8 cellular contexts compared by ENCODE assay signal in genomic region chr19:46529622-46530451, GRCh38. TPM values are rescaled to one million over a fixed set of nuclear protein-coding genes. Genes with fewer than 3 reads are reported as not detected.
DNase-seq lines count a peak whose midpoint lies in the region; ATAC-seq and TF ChIP-seq lines count a peak whose summit lies in the region.

No MANE protein-coding gene starts in this region.

- no peak overlapping the region for H2BK120ac ChIP-seq in neuronal stem cell (ENCODE audit: low read depth, low read length)

- H3K9ac ChIP-seq in neuronal stem cell (ENCODE audit: low read depth, low read length, poor library complexity), result no peak overlapping the region

- TF ChIP-seq CTCF in PC-9 (conservative IDR thresholded peaks at IDR 0.05) (peak; percentile 98), esophagus squamous epithelium (IDR thresholded peaks at IDR 0.05) (peak; percentile 83 to 93 (median 90)), testis (IDR thresholded peaks at IDR 0.05) (peak; percentile 88 to 91 (median 90))

- H2AK5ac ChIP-seq in neuronal stem cell (ENCODE audit: low read depth, low read length), result peak overlapping the region; percentile 13

- no peak for ATAC-seq in HG03439 (IDR thresholded peaks at IDR 0.05; ENCODE audit: unreplicated experiment)

- intact Hi-C loops in PC-9 (cut with micrococcal nuclease; ENCODE audit: unreplicated experiment) (loop anchor here (1.0 to 5.0 kb wide), 2 partner anchors 132 to 222 kb away; no protein-coding TSS in a partner anchor), esophagus squamous epithelium (cut with DNase I) (no loop called here), testis (cut with DNase I; ENCODE audit: low total_unique reads) (no loop called here)

- H2AFZ ChIP-seq in PC-9 (no peak overlapping the region), neuronal stem cell (ENCODE audit: low read length) (peak overlapping the region; percentile 86)

- peak overlapping the region; percentile 58 for H3K23ac ChIP-seq in neuronal stem cell (ENCODE audit: low read depth, low read length, poor library complexity)

- DNase-seq in CD8-positive, alpha-beta memory T cell, result peak; percentile 56 to 79 (median 64)
- DNase-seq in HS-5 (ENCODE audit: low read depth) (peak; percentile 33), PC-9 (peak; percentile 42 to 64), esophagus squamous epithelium (lab: John Stamatoyannopoulos, UW) (no peak), neuronal stem cell (ENCODE audit: low spot score) (peak; percentile 73), testis (peak; percentile 64)
- DNase-seq in activated T-cell treated with anti-CD3 and anti-CD28 coated beads, Interleukin-2, amount 50 U/mL, for 1 hour, result peak; percentile 78

- H3K4me3 Mint-ChIP-seq in CD8-positive, alpha-beta memory T cell, result no peak overlapping the region

- TF ChIP-seq POLR2A in esophagus squamous epithelium (IDR thresholded peaks at IDR 0.05) (no peak), testis (IDR thresholded peaks at IDR 0.05) (no peak)

- no peak overlapping the region for H3K14ac ChIP-seq in neuronal stem cell (ENCODE audit: low read length)

- H3K79me1 ChIP-seq in neuronal stem cell (ENCODE audit: low read depth, low read length), result no peaks in the 10 kb centered on the region

- no peak overlapping the region for H4K8ac ChIP-seq in neuronal stem cell (ENCODE audit: low read depth, low read length)

- CTCF ChIA-PET in CD8-positive, alpha-beta memory T cell (lab: Charles Lee), result interaction anchor here (0.9 to 3.8 kb wide), 9 partner anchors 9 to 219 kb away, joined by 3 to 26 read pairs (median 4); partner anchors contain the start of gene DACT3
- CTCF ChIA-PET in PC-9 (lab: Charles Lee), result interaction anchor here (0.5 to 2.1 kb wide), 3 partner anchors 132 to 311 kb away, joined by 3 to 11 read pairs (median 7); partner anchors contain the start of gene DACT3

- no peak overlapping the region for H3K4me3 ChIP-seq in CD8-positive, alpha-beta memory T cell (ENCODE audit: low read length)
- H3K4me3 ChIP-seq in PC-9 (no peak overlapping the region), esophagus squamous epithelium (no peak overlapping the region), neuronal stem cell (ENCODE audit: low read length in 2 of 2) (no peak overlapping the region), testis (no peak overlapping the region)

- peak overlapping the region; percentile 55 for H3K4ac ChIP-seq in neuronal stem cell (ENCODE audit: low read length)

- H3K4me1 ChIP-seq in CD8-positive, alpha-beta memory T cell (ENCODE audit: insufficient read depth, low read length), result peaks cover 10% of the 10 kb centered on the region
- H3K4me1 ChIP-seq in PC-9 (replicated peaks; ENCODE audit: insufficient read depth), result peaks cover 8% of the 10 kb centered on the region; the same call in 1 of the 2 replicates
- peaks cover 6 to 16% (median 7%) of the 10 kb centered on the region in 3 donors for H3K4me1 ChIP-seq in esophagus squamous epithelium
- peaks cover 14% of the 10 kb centered on the region in 2 donors for H3K4me1 ChIP-seq in neuronal stem cell (ENCODE audit: control insufficient read depth in 2 of 2, insufficient read depth in 1 of 2, low read depth in 1 of 2, low read length in 2 of 2)
- no peaks in the 10 kb centered on the region for H3K4me1 ChIP-seq in testis

- H3K27ac ChIP-seq in CD8-positive, alpha-beta memory T cell (ENCODE audit: low read depth, low read length), result no peak overlapping the region
- H3K27ac ChIP-seq in PC-9 (no peak overlapping the region), esophagus squamous epithelium (no peak overlapping the region), neuronal stem cell (replicated peaks; ENCODE audit: low read length) (no peak overlapping the region), testis (no peak overlapping the region)

- H3K9me3 Mint-ChIP-seq in CD8-positive, alpha-beta memory T cell, result peaks cover 0 to 4% (median 0%) of the 10 kb centered on the region in 5 donors

- no TSS peak for BruUV-seq in PC-9 (replicated peaks; lab: Mats Ljungman, UMichigan)

- H2BK5ac ChIP-seq in neuronal stem cell (ENCODE audit: low read length), result no peak overlapping the region

- no peaks in the 10 kb centered on the region for H3K9me3 ChIP-seq in CD8-positive, alpha-beta memory T cell (ENCODE audit: low read length)
- no peaks in the 10 kb centered on the region for H3K9me3 ChIP-seq in PC-9 (ENCODE audit: insufficient read depth, low read depth)
- H3K9me3 ChIP-seq in esophagus squamous epithelium, result no peaks in the 10 kb centered on the region
- no peaks in the 10 kb centered on the region for H3K9me3 ChIP-seq in neuronal stem cell (replicated peaks in 1 of 2; ENCODE audit: control insufficient read depth in 2 of 2, insufficient read depth in 1 of 2, low read depth in 1 of 2, low read length in 2 of 2)
- no peaks in the 10 kb centered on the region for H3K9me3 ChIP-seq in testis

- H3K79me2 ChIP-seq in PC-9 (ENCODE audit: low read depth), result no peaks in the 10 kb centered on the region

- peaks cover 5% of the 10 kb centered on the region; the same call in 1 of the 2 replicates for H3F3A ChIP-seq in PC-9 (ENCODE audit: insufficient read depth, low read depth)

- no peak overlapping the region for H2BK15ac ChIP-seq in neuronal stem cell (ENCODE audit: low read length)

- peak overlapping the region; percentile 12 for H3K18ac ChIP-seq in neuronal stem cell (ENCODE audit: low read length)

- no peak overlapping the region for H2BK12ac ChIP-seq in neuronal stem cell (ENCODE audit: low read length)

- H3K27me3 Mint-ChIP-seq in CD8-positive, alpha-beta memory T cell, result peaks cover 2 to 17% of the 10 kb centered on the region in 2 donors

- H4K20me1 ChIP-seq in PC-9 (ENCODE audit: insufficient read depth), result no peaks in the 10 kb centered on the region

- H3K9me2 ChIP-seq in PC-9 (ENCODE audit: insufficient read depth), result no peaks in the 10 kb centered on the region

- no peaks in the 10 kb centered on the region for H3K27me3 ChIP-seq in CD8-positive, alpha-beta memory T cell (ENCODE audit: insufficient read depth, low read length, poor library complexity, severe bottlenecking)
- 0 out of 2 replicates have a peak, but pooled peaks cover 4% of the 10 kb centered on the region for H3K27me3 ChIP-seq in PC-9 (ENCODE audit: insufficient read depth, low read depth)
- peaks cover 0 to 48% (median 0%) of the 10 kb centered on the region in 4 donors for H3K27me3 ChIP-seq in esophagus squamous epithelium
- H3K27me3 ChIP-seq in neuronal stem cell (ENCODE audit: control insufficient read depth in 3 of 3, insufficient read depth in 3 of 3, low read depth in 1 of 3, low read length in 3 of 3), result peaks cover 0 to 6% (median 0%) of the 10 kb centered on the region in 3 experiments
- H3K27me3 ChIP-seq in testis, result no peaks in the 10 kb centered on the region

- WGBS in esophagus squamous epithelium, 2 donors, result 3 to 5% methylated on average over 13 of the region's 13 CpGs
- WGBS in neuronal stem cell (ENCODE audit: extremely low coverage in 2 of 2, insufficient read length in 2 of 2, insufficient replicate concordance in 1 of 2), 2 donors, result no CpG with 5 or more reads among the region's 13 CpGs
- WGBS in testis, 2 donors, result 6 to 7% methylated on average over 13 of the region's 13 CpGs

- peaks cover 0 to 2% (median 0%) of the 10 kb centered on the region in 3 donors for H3K36me3 Mint-ChIP-seq in CD8-positive, alpha-beta memory T cell

- peaks cover 10 to 12% (median 11%) of the 10 kb centered on the region in 3 donors for H3K4me1 Mint-ChIP-seq in CD8-positive, alpha-beta memory T cell

- H4K91ac ChIP-seq in neuronal stem cell (ENCODE audit: low read depth, low read length, poor library complexity), result no peak overlapping the region

- H3K4me2 ChIP-seq in PC-9, result 0 out of 2 replicates have a peak overlapping the region, but pooled peaks have one; percentile 1
- peak overlapping the region; percentile 21 for H3K4me2 ChIP-seq in neuronal stem cell (ENCODE audit: insufficient read depth, low read length, poor library complexity, severe bottlenecking)

- no peaks in the 10 kb centered on the region for H3K36me3 ChIP-seq in CD8-positive, alpha-beta memory T cell (ENCODE audit: insufficient read depth, low read length)
- H3K36me3 ChIP-seq in PC-9 (ENCODE audit: low read depth), result no peaks in the 10 kb centered on the region
- H3K36me3 ChIP-seq in esophagus squamous epithelium, result no peaks in the 10 kb centered on the region
- no peaks in the 10 kb centered on the region for H3K36me3 ChIP-seq in neuronal stem cell (replicated peaks in 1 of 2; ENCODE audit: control insufficient read depth in 2 of 2, insufficient read depth in 2 of 2, low read length in 2 of 2)
- no peaks in the 10 kb centered on the region for H3K36me3 ChIP-seq in testis (ENCODE audit: low read depth, missing control alignments)

- POLR2A ChIA-PET in CD8-positive, alpha-beta memory T cell (lab: Charles Lee), result no interaction called here
- POLR2A ChIA-PET in PC-9 (lab: Charles Lee; ENCODE audit: unreplicated experiment), result interaction anchor here (0.7 kb wide), 1 partner anchor 82 kb away, joined by 3 read pairs; no protein-coding TSS in a partner anchor

- H3K27ac Mint-ChIP-seq in CD8-positive, alpha-beta memory T cell, result peak overlapping the region in 1 of 8 donors; percentile 56

RNA-seq across cellular contexts. Expression of gene PNMA8B, which starts 34.2 kb away (rescaled TPM):
- total RNA-seq in CD8-positive, alpha-beta memory T cell, result under 1 TPM in 1 of 2 experiments, not detected in 1; 0.04 TPM
- not detected for polyA plus RNA-seq in CD8-positive, alpha-beta memory T cell
- total RNA-seq in PC-9 (2021), result not detected in 2 replicates
- total RNA-seq in esophagus squamous epithelium, result 1 to 10 TPM in 1 of 4 donors, under 1 TPM in 3; 0.13 to 1.1 (median 0.79) TPM
- 1.1 TPM for polyA plus RNA-seq in neuronal stem cell (2013, experiment 1 of 2)
- 1.1 TPM for polyA plus RNA-seq in neuronal stem cell (2013, experiment 2 of 2)
- 1 to 10 TPM; 3.1 TPM for total RNA-seq in testis
- polyA plus RNA-seq in testis (ENCODE audit: insufficient read depth, low read depth, low replicate concordance), result 1.6 TPM

RNA-seq across cellular contexts. Expression of gene PNMA8A, which starts 58.5 kb away (rescaled TPM):
- total RNA-seq in CD8-positive, alpha-beta memory T cell, result under 1 TPM; 0.49 to 0.61 TPM
- not detected for polyA plus RNA-seq in CD8-positive, alpha-beta memory T cell
- total RNA-seq in PC-9 (2021) (not detected in 2 replicates), esophagus squamous epithelium (under 1 TPM in 1 of 4 donors, not detected in 3; 0.38 TPM), testis (10 to 100 TPM; 34.9 to 44.3 TPM)
- polyA plus RNA-seq in neuronal stem cell (2013, experiment 1 of 2), result 41.6 TPM
- polyA plus RNA-seq in neuronal stem cell (2013, experiment 2 of 2), result 41.3 TPM
- 48.1 TPM for polyA plus RNA-seq in testis (ENCODE audit: insufficient read depth, low read depth, low replicate concordance)

Comparison
In these comparisons a context has a peak if more than half of its experiments do, and no peak if none do; other contexts are left out.
1. RNA of gene PNMA8A, which starts 58.5 kb away (total RNA-seq): 34.9 to 44.3 TPM in testis; 0.49 to 0.61 TPM in CD8-positive, alpha-beta memory T cell, not detected in PC-9 and 0.38 TPM in esophagus squamous epithelium; every median in the first group is over 10 times any median in the second.
2. Peak in every context shown above with its lines, with median percentiles within 50 percentile points of each other: CTCF ChIP-seq.